ENCODE assay signal across 1 cellular context in genomic region chr17:50035930-50036329, GRCh38.
TF ChIP-seq lines count a peak whose summit lies in the region.

No MANE protein-coding gene starts in this region.

TF ChIP-seq in HCT116, 20 proteins besides CTCF, POLR2A, EP300 and RAD21:
- TF ChIP-seq, protein P1, sequence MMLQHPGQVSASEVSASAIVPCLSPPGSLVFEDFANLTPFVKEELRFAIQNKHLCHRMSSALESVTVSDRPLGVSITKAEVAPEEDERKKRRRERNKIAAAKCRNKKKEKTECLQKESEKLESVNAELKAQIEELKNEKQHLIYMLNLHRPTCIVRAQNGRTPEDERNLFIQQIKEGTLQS (IDR thresholded peaks at IDR 0.05), result no peak
- TF ChIP-seq EZH2 (IDR thresholded peaks at IDR 0.05), result no peak
- TF ChIP-seq TCF7L2 (IDR thresholded peaks at IDR 0.05; ENCODE audit: borderline replicate concordance, extremely low read depth, insufficient read depth, insufficient read length), result no peak
- no peak for TF ChIP-seq EZH2phosphoT487 (IDR thresholded peaks at IDR 0.05; ENCODE audit: borderline replicate concordance)
- TF ChIP-seq REST (IDR thresholded peaks at IDR 0.05; ENCODE audit: low read depth), result no peak
- no peak for TF ChIP-seq SRF (IDR thresholded peaks at IDR 0.05; ENCODE audit: low read depth)
- no peak for TF ChIP-seq POLR2AphosphoS5 (IDR thresholded peaks at IDR 0.05; ENCODE audit: low read depth, low read length)
- no peak for TF ChIP-seq ELF1 (IDR thresholded peaks at IDR 0.05; ENCODE audit: borderline replicate concordance, low read depth)
- no peak for TF ChIP-seq CEBPB (IDR thresholded peaks at IDR 0.05; ENCODE audit: low read depth)
- no peak for TF ChIP-seq SIN3A (IDR thresholded peaks at IDR 0.05; ENCODE audit: low read depth)
- TF ChIP-seq YY1 (IDR thresholded peaks at IDR 0.05; ENCODE audit: extremely low read depth, insufficient replicate concordance, low read depth, low read length), result no peak
- no peak for TF ChIP-seq EGR1 (IDR thresholded peaks at IDR 0.05; ENCODE audit: low read depth)
- TF ChIP-seq ZFX (IDR thresholded peaks at IDR 0.05), result no peak
- no peak for TF ChIP-seq ZNF274 (IDR thresholded peaks at IDR 0.05; ENCODE audit: low read depth, low read length)
- TF ChIP-seq MAX (IDR thresholded peaks at IDR 0.05), result no peak
- no peak for TF ChIP-seq ZBTB33 (IDR thresholded peaks at IDR 0.05; ENCODE audit: extremely low read depth, insufficient replicate concordance, low read length)
- no peak for TF ChIP-seq JUND (IDR thresholded peaks at IDR 0.05)
